ENCODE assay signal across 8 cellular contexts in genomic region chr3:169774186-169774585, GRCh38. TPM values are rescaled to one million over a fixed set of nuclear protein-coding genes. Genes with fewer than 3 reads are reported as not detected.
DNase-seq lines count a peak whose midpoint lies in the region; ATAC-seq, FAIRE-seq and TF ChIP-seq lines count a peak whose summit lies in the region.

No MANE protein-coding gene starts in this region.

- H3K36me3 ChIP-seq in HepG2 (replicated peaks in 1 of 2; ENCODE audit: control insufficient read depth in 1 of 2, insufficient read depth in 2 of 2, low read length in 2 of 2), result peaks cover 7 to 22% of the 10 kb centered on the region in 2 experiments
- peaks cover 0 to 34% (median 0%) of the 10 kb centered on the region in 4 donors for H3K36me3 ChIP-seq in transverse colon

- 39% methylated on average over 5 of the region's 5 CpGs for WGBS in HepG2 (ENCODE audit: low lambda C conversion rate)
- WGBS in transverse colon (ENCODE audit: low coverage in 1 of 2), 2 donors, result 42 to 45% methylated on average over 5 of the region's 5 CpGs
- 31 to 43% methylated on average over 5 of the region's 5 CpGs for WGBS in lower leg skin, 2 donors

- POLR2A ChIA-PET in HepG2 (lab: Yijun Ruan, JAX), result interaction anchor here (2.6 kb wide), 1 partner anchor 10 kb away, joined by 29 read pairs; the partner anchor contains the start of gene TERC

- H3K36me3 Mint-ChIP-seq in activated naive CD4-positive, alpha-beta T cell treated with anti-CD3 and anti-CD28 coated beads, Interleukin-2, amount 10 ng/mL, durations not matched to agents 7 days and 5 days, result peaks cover 39% of the 10 kb centered on the region
- peaks cover 48% of the 10 kb centered on the region for H3K36me3 Mint-ChIP-seq in activated naive CD8-positive, alpha-beta T cell treated with anti-CD3 and anti-CD28 coated beads, Interleukin-2, amount 50 U/mL, for 24 hours (ENCODE audit: low read depth)

- TF ChIP-seq POLR2A in HepG2 (IDR thresholded peaks at IDR 0.05; ENCODE audit: insufficient read depth in 1 of 2, low read depth in 2 of 2, low read length in 2 of 2) (no peak), transverse colon (IDR thresholded peaks at IDR 0.05) (no peak), GM12891 (IDR thresholded peaks at IDR 0.05; ENCODE audit: low read depth, low read length) (no peak), lower leg skin (IDR thresholded peaks at IDR 0.05) (no peak)

- H3K9me3 ChIP-seq in HepG2 (ENCODE audit: low read length) (no peaks in the 10 kb centered on the region), transverse colon (no peaks in the 10 kb centered on the region)

- H4K20me1 ChIP-seq in HepG2 (ENCODE audit: insufficient read depth, low read length), result no peaks in the 10 kb centered on the region

- in situ Hi-C loops in HepG2 (cut with HindIII; ENCODE audit: extremely low pct_ligation_motif_present, low pct_unique_long_range_greater_than_20kb) (no loop called here), transverse colon (cut with MboI; ENCODE audit: low pct_ligation_motif_present in 1 of 4, low pct_unique_long_range_greater_than_20kb in 1 of 4, low sequenced_read_pairs in 3 of 4) (no loop called here)

- H3K4me1 Mint-ChIP-seq in activated naive CD4-positive, alpha-beta T cell treated with anti-CD3 and anti-CD28 coated beads, Interleukin-2, amount 10 ng/mL, durations not matched to agents 7 days and 5 days, result peaks cover 52% of the 10 kb centered on the region
- peaks cover 61% of the 10 kb centered on the region for H3K4me1 Mint-ChIP-seq in activated naive CD8-positive, alpha-beta T cell treated with anti-CD3 and anti-CD28 coated beads, Interleukin-2, amount 50 U/mL, for 24 hours

- intact Hi-C loops in HepG2 (cut with micrococcal nuclease; ENCODE audit: unreplicated experiment), result loop anchor here (5.0 kb wide), 1 partner anchor 912 kb away; no protein-coding TSS in a partner anchor
- intact Hi-C loops in transverse colon (cut with DNase I; ENCODE audit: low total_unique reads), result loop anchor here (10.0 kb wide), 1 partner anchor 191 kb away; the partner anchor contains the start of gene SEC62
- intact Hi-C loops in lower leg skin (cut with DNase I; ENCODE audit: low total_unique reads), result loop anchor here (2.0 kb wide), 1 partner anchor 193 kb away; the partner anchor contains the start of gene SEC62

- BruUV-seq in HepG2 (replicated peaks; lab: Mats Ljungman, UMichigan), result no TSS peak

- H3K9me3 Mint-ChIP-seq in activated naive CD4-positive, alpha-beta T cell treated with anti-CD3 and anti-CD28 coated beads, Interleukin-2, amount 10 ng/mL, durations not matched to agents 7 days and 5 days, result no peaks in the 10 kb centered on the region
- H3K9me3 Mint-ChIP-seq in activated naive CD8-positive, alpha-beta T cell treated with anti-CD3 and anti-CD28 coated beads, Interleukin-2, amount 50 U/mL, for 24 hours, result no peaks in the 10 kb centered on the region

- peak overlapping the region; percentile 94 for H3K27ac ChIP-seq in HepG2 (ENCODE audit: extremely low read length, insufficient read depth, low read length)
- peak overlapping the region in 3 of 4 donors; percentile 98 to 99 (median 99) for H3K27ac ChIP-seq in transverse colon

- H3K4me3 ChIP-seq in HepG2 (replicated peaks in 1 of 3; ENCODE audit: insufficient read depth in 1 of 3, low read depth in 2 of 3, low read length in 3 of 3), result peak overlapping the region; percentile 89 to 99 (median 98)
- peak overlapping the region in 3 of 4 donors; percentile 58 to 92 (median 84) for H3K4me3 ChIP-seq in transverse colon
- H3K4me3 ChIP-seq in lower leg skin (ENCODE audit: low read depth, poor library complexity, severe bottlenecking), result no peak overlapping the region

- H3K27me3 ChIP-seq in HepG2 (ENCODE audit: control insufficient read depth in 1 of 2, insufficient read depth in 2 of 2, low read length in 2 of 2) (peaks cover 0 to 3% of the 10 kb centered on the region in 2 experiments; a peak in 1 of 5 replicates), transverse colon (no peaks in the 10 kb centered on the region)

- CTCF ChIA-PET in activated naive CD4-positive, alpha-beta T cell treated with anti-CD3 and anti-CD28 coated beads, Interleukin-2, amount 10 ng/mL, durations not matched to agents 7 days and 5 days (lab: Charles Lee), result no interaction called here
- CTCF ChIA-PET in HepG2 (lab: Yijun Ruan, JAX; ENCODE audit: low intra/inter-chr PET ratio, low total read pairs), result no interaction called here

- DNase-seq in activated naive CD4-positive, alpha-beta T cell treated with anti-CD3 and anti-CD28 coated beads, Interleukin-2, amount 10 ng/mL, durations not matched to agents 7 days and 5 days, result no peak
- DNase-seq in activated naive CD4-positive, alpha-beta T cell (lab: John Stamatoyannopoulos, UW), result no peak
- no peak for DNase-seq in activated naive CD8-positive, alpha-beta T cell treated with anti-CD3 and anti-CD28 coated beads, Interleukin-2, amount 50 U/mL, for 24 hours
- DNase-seq in HepG2 (ENCODE audit: low spot score) (no peak), transverse colon (no peak), GM12891 (ENCODE audit: insufficient read length, low spot score) (no peak), lower leg skin (ENCODE audit: low spot score in 2 of 2) (no peak), inferior parietal cortex (ENCODE audit: extremely low spot score) (no peak)

- no peak for ATAC-seq in activated naive CD8-positive, alpha-beta T cell treated with anti-CD3 and anti-CD28 coated beads, Interleukin-2, amount 50 U/mL, for 24 hours
- ATAC-seq in HepG2, result no peak

- peak overlapping the region; percentile 92 for H3K9ac ChIP-seq in HepG2 (ENCODE audit: insufficient read depth, low read depth, low read length)

- TF ChIP-seq CTCF in HepG2 (CRISPR knock-in tag; IDR thresholded peaks at IDR 0.05), result no peak
- no peak for TF ChIP-seq CTCF in transverse colon (IDR thresholded peaks at IDR 0.05)
- TF ChIP-seq CTCF in lower leg skin (IDR thresholded peaks at IDR 0.05), result no peak

- no peak overlapping the region for H2AFZ ChIP-seq in HepG2 (ENCODE audit: low read length)

- H3K27me3 Mint-ChIP-seq in activated naive CD4-positive, alpha-beta T cell treated with anti-CD3 and anti-CD28 coated beads, Interleukin-2, amount 10 ng/mL, durations not matched to agents 7 days and 5 days, result peaks cover 10% of the 10 kb centered on the region
- H3K27me3 Mint-ChIP-seq in activated naive CD8-positive, alpha-beta T cell treated with anti-CD3 and anti-CD28 coated beads, Interleukin-2, amount 50 U/mL, for 24 hours, result peaks cover 5% of the 10 kb centered on the region

- TF ChIP-seq EP300 in HepG2 (IDR thresholded peaks at IDR 0.05; ENCODE audit: low read depth in 2 of 2, low read length in 2 of 2), result no peak
- no peak for TF ChIP-seq EP300 in HepG2 (CRISPR knock-in tag; IDR thresholded peaks at IDR 0.05; ENCODE audit: borderline replicate concordance)
- no peak for TF ChIP-seq EP300 in transverse colon (IDR thresholded peaks at IDR 0.05; ENCODE audit: low read depth)

- H3K4me1 ChIP-seq in HepG2 (ENCODE audit: insufficient read depth, low read length) (peaks cover 20% of the 10 kb centered on the region), transverse colon (peaks cover 12 to 39% (median 22%) of the 10 kb centered on the region in 4 donors)

- peak overlapping the region; percentile 98 for H3K4me3 Mint-ChIP-seq in activated naive CD4-positive, alpha-beta T cell treated with anti-CD3 and anti-CD28 coated beads, Interleukin-2, amount 10 ng/mL, durations not matched to agents 7 days and 5 days
- peak overlapping the region; percentile 98 for H3K4me3 Mint-ChIP-seq in activated naive CD8-positive, alpha-beta T cell treated with anti-CD3 and anti-CD28 coated beads, Interleukin-2, amount 50 U/mL, for 24 hours

- H3K4me2 ChIP-seq in HepG2 (ENCODE audit: low read depth, low read length), result peak overlapping the region; percentile 92

- peak overlapping the region; percentile 100 for H3K27ac Mint-ChIP-seq in activated naive CD4-positive, alpha-beta T cell treated with anti-CD3 and anti-CD28 coated beads, Interleukin-2, amount 10 ng/mL, durations not matched to agents 7 days and 5 days
- peak overlapping the region; percentile 99 for H3K27ac Mint-ChIP-seq in activated naive CD8-positive, alpha-beta T cell treated with anti-CD3 and anti-CD28 coated beads, Interleukin-2, amount 50 U/mL, for 24 hours

- TF ChIP-seq RAD21 in HepG2 (CRISPR knock-in tag; IDR thresholded peaks at IDR 0.05), result no peak

- H3K79me2 ChIP-seq in HepG2 (ENCODE audit: insufficient read depth, low read length), result peaks cover 30% of the 10 kb centered on the region

- FAIRE-seq in HepG2 (lab: Jason Lieb, UNC) (no peak), GM12891 (lab: Jason Lieb, UNC) (no peak)

RNA-seq across cellular contexts. Expression of gene MYNN, which starts 1.0 kb away (rescaled TPM):
- total RNA-seq in HepG2 (2016; rRNA removed; fragmentation: Illumina TruSeq; extraction: Trizol), result 17.6 and 23.7 TPM in 2 replicates
- 3.2 and 3.3 TPM in 2 replicates for total RNA-seq in HepG2 (2016; cell fraction: cytosol; rRNA removed; fragmentation: Illumina TruSeq; extraction: Trizol; ENCODE audit: low read depth)
- 15.9 and 24.4 TPM in 2 replicates for total RNA-seq in HepG2 (2016; cell fraction: insoluble cytoplasmic fraction; rRNA removed; fragmentation: Illumina TruSeq; extraction: Trizol)
- 7.9 and 9.4 TPM in 2 replicates for total RNA-seq in HepG2 (2016; cell fraction: membrane; rRNA removed; fragmentation: Illumina TruSeq; extraction: Trizol)
- 16.4 and 19.9 TPM in 2 replicates for total RNA-seq in HepG2 (2016; cell fraction: nucleus; rRNA removed; fragmentation: Illumina TruSeq; extraction: Trizol)
- polyA plus RNA-seq in HepG2 (2011; rRNA removed), result 8.7 and 10.4 TPM in 2 replicates
- 3.4 and 4.8 TPM in 2 replicates for polyA plus RNA-seq in HepG2 (2011; cell fraction: cytosol; rRNA removed)
- polyA plus RNA-seq in HepG2 (2011; cell fraction: nucleus; rRNA removed), result 7.6 and 7.8 TPM in 2 replicates
- 8.0 and 8.3 TPM in 2 replicates for polyA plus RNA-seq in HepG2 (2012)
- 1.8 TPM in 2 replicates for polyA plus RNA-seq in HepG2 (2016; cell fraction: cytosol; fragmentation: Illumina TruSeq; extraction: Trizol; ENCODE audit: low read depth)
- 14.0 and 15.4 TPM in 2 replicates for polyA plus RNA-seq in HepG2 (2016; cell fraction: insoluble cytoplasmic fraction; fragmentation: Illumina TruSeq; extraction: Trizol; ENCODE audit: low read depth)
- 3.1 and 3.5 TPM in 2 replicates for polyA plus RNA-seq in HepG2 (2016; cell fraction: membrane; fragmentation: Illumina TruSeq; extraction: Trizol; ENCODE audit: low read depth)
- polyA plus RNA-seq in HepG2 (2016; cell fraction: nucleus; fragmentation: Illumina TruSeq; extraction: Trizol; ENCODE audit: insufficient read depth, low read depth), result 18.9 and 19.7 TPM in 2 replicates
- polyA minus RNA-seq in HepG2 (2011; rRNA and poly(A)+ RNA removed; ENCODE audit: low replicate concordance), result 5.0 and 6.9 TPM in 2 replicates
- polyA minus RNA-seq in HepG2 (2011; cell fraction: cytosol; rRNA and poly(A)+ RNA removed), result 10.0 and 11.1 TPM in 2 replicates
- 38.5 and 43.5 TPM in 2 replicates for polyA minus RNA-seq in HepG2 (2011; cell fraction: nucleus; rRNA and poly(A)+ RNA removed)
- total RNA-seq in transverse colon, result 10 to 100 TPM in 3 of 4 donors, 1 to 10 TPM in 1; 7.0 to 27.3 (median 18.1) TPM
- 10.3 TPM for polyA plus RNA-seq in GM12891 (2012; ENCODE audit: low read depth, missing spikeins)
- 10 to 100 TPM; 13.2 to 16.6 (median 14.8) TPM for total RNA-seq in lower leg skin

RNA-seq across cellular contexts. Expression of gene ACTRT3, which starts 4.8 kb away (rescaled TPM):
- total RNA-seq in HepG2 (2016; rRNA removed; fragmentation: Illumina TruSeq; extraction: Trizol) (0.97 and 1.1 TPM in 2 replicates), transverse colon (1 to 10 TPM in 1 of 4 donors, under 1 TPM in 1, not detected in 2; 0.96 to 2.1 TPM), lower leg skin (under 1 TPM; 0.19 to 0.65 (median 0.26) TPM)
- total RNA-seq in HepG2 (2016; cell fraction: cytosol; rRNA removed; fragmentation: Illumina TruSeq; extraction: Trizol; ENCODE audit: low read depth), result 0.18 TPM in 1 of 2 replicates, not detected in the other
- 1.0 and 1.5 TPM in 2 replicates for total RNA-seq in HepG2 (2016; cell fraction: insoluble cytoplasmic fraction; rRNA removed; fragmentation: Illumina TruSeq; extraction: Trizol)
- 0.80 and 0.90 TPM in 2 replicates for total RNA-seq in HepG2 (2016; cell fraction: membrane; rRNA removed; fragmentation: Illumina TruSeq; extraction: Trizol)
- 0.88 and 1.0 TPM in 2 replicates for total RNA-seq in HepG2 (2016; cell fraction: nucleus; rRNA removed; fragmentation: Illumina TruSeq; extraction: Trizol)
- polyA plus RNA-seq in HepG2 (2011; rRNA removed), result 0.42 and 0.47 TPM in 2 replicates
- polyA plus RNA-seq in HepG2 (2011; cell fraction: cytosol; rRNA removed), result 0.24 and 0.41 TPM in 2 replicates
- 0.32 and 0.35 TPM in 2 replicates for polyA plus RNA-seq in HepG2 (2011; cell fraction: nucleus; rRNA removed)
- 0.44 and 0.47 TPM in 2 replicates for polyA plus RNA-seq in HepG2 (2012)
- 0.10 and 0.23 TPM in 2 replicates for polyA plus RNA-seq in HepG2 (2016; cell fraction: cytosol; fragmentation: Illumina TruSeq; extraction: Trizol; ENCODE audit: low read depth)
- polyA plus RNA-seq in HepG2 (2016; cell fraction: insoluble cytoplasmic fraction; fragmentation: Illumina TruSeq; extraction: Trizol; ENCODE audit: low read depth), result 1.4 and 1.7 TPM in 2 replicates
- 0.24 and 0.34 TPM in 2 replicates for polyA plus RNA-seq in HepG2 (2016; cell fraction: membrane; fragmentation: Illumina TruSeq; extraction: Trizol; ENCODE audit: low read depth)
- polyA plus RNA-seq in HepG2 (2016; cell fraction: nucleus; fragmentation: Illumina TruSeq; extraction: Trizol; ENCODE audit: insufficient read depth, low read depth), result 0.53 and 0.83 TPM in 2 replicates
- 2.0 and 4.0 TPM in 2 replicates for polyA minus RNA-seq in HepG2 (2011; rRNA and poly(A)+ RNA removed; ENCODE audit: low replicate concordance)
- 0.40 TPM in 1 of 2 replicates, not detected in the other for polyA minus RNA-seq in HepG2 (2011; cell fraction: cytosol; rRNA and poly(A)+ RNA removed)
- 0.77 and 1.2 TPM in 2 replicates for polyA minus RNA-seq in HepG2 (2011; cell fraction: nucleus; rRNA and poly(A)+ RNA removed)
- polyA plus RNA-seq in GM12891 (2012; ENCODE audit: low read depth, missing spikeins), result 0.30 TPM

RNA-seq across cellular contexts. Expression of gene TERC, which starts 9.3 kb away (rescaled TPM):
- total RNA-seq in HepG2 (2016; rRNA removed; fragmentation: Illumina TruSeq; extraction: Trizol) (8.4 and 74.6 TPM in 2 replicates), transverse colon (100 to 1,000 TPM; 221 to 276 (median 247) TPM), lower leg skin (100 to 1,000 TPM in 2 of 4 donors, 10 to 100 TPM in 2; 69.6 to 342 (median 107) TPM)
- total RNA-seq in HepG2 (2016; cell fraction: cytosol; rRNA removed; fragmentation: Illumina TruSeq; extraction: Trizol; ENCODE audit: low read depth), result 1,250 and 1,324 TPM in 2 replicates
- total RNA-seq in HepG2 (2016; cell fraction: insoluble cytoplasmic fraction; rRNA removed; fragmentation: Illumina TruSeq; extraction: Trizol), result 7.8 and 74.2 TPM in 2 replicates
- 139 and 180 TPM in 2 replicates for total RNA-seq in HepG2 (2016; cell fraction: membrane; rRNA removed; fragmentation: Illumina TruSeq; extraction: Trizol)
- 220 and 224 TPM in 2 replicates for total RNA-seq in HepG2 (2016; cell fraction: nucleus; rRNA removed; fragmentation: Illumina TruSeq; extraction: Trizol)
- polyA plus RNA-seq in HepG2 (2011; rRNA removed), result 1.3 and 2.9 TPM in 2 replicates
- polyA plus RNA-seq in HepG2 (2011; cell fraction: cytosol; rRNA removed), result 0.36 and 3.5 TPM in 2 replicates
- 54.4 and 69.0 TPM in 2 replicates for polyA plus RNA-seq in HepG2 (2011; cell fraction: nucleus; rRNA removed)
- polyA plus RNA-seq in HepG2 (2012), result 0.50 TPM in 1 of 2 replicates, not detected in the other
- 2.4 and 2.5 TPM in 2 replicates for polyA plus RNA-seq in HepG2 (2016; cell fraction: cytosol; fragmentation: Illumina TruSeq; extraction: Trizol; ENCODE audit: low read depth)
- not detected in 2 replicates for polyA plus RNA-seq in HepG2 (2016; cell fraction: insoluble cytoplasmic fraction; fragmentation: Illumina TruSeq; extraction: Trizol; ENCODE audit: low read depth)
- not detected in 2 replicates for polyA plus RNA-seq in HepG2 (2016; cell fraction: membrane; fragmentation: Illumina TruSeq; extraction: Trizol; ENCODE audit: low read depth)
- 1.3 TPM in 1 of 2 replicates, not detected in the other for polyA plus RNA-seq in HepG2 (2016; cell fraction: nucleus; fragmentation: Illumina TruSeq; extraction: Trizol; ENCODE audit: insufficient read depth, low read depth)
- 114 and 221 TPM in 2 replicates for polyA minus RNA-seq in HepG2 (2011; rRNA and poly(A)+ RNA removed; ENCODE audit: low replicate concordance)
- polyA minus RNA-seq in HepG2 (2011; cell fraction: cytosol; rRNA and poly(A)+ RNA removed), result 95.9 and 129 TPM in 2 replicates
- polyA minus RNA-seq in HepG2 (2011; cell fraction: nucleus; rRNA and poly(A)+ RNA removed), result 257 and 332 TPM in 2 replicates
- not detected for polyA plus RNA-seq in GM12891 (2012; ENCODE audit: low read depth, missing spikeins)

RNA-seq across cellular contexts. Expression of gene LRRIQ4, which starts 38.5 kb away (rescaled TPM):
- not detected in 2 replicates for total RNA-seq in HepG2 (2016; rRNA removed; fragmentation: Illumina TruSeq; extraction: Trizol)
- not detected in 2 replicates for total RNA-seq in HepG2 (2016; cell fraction: cytosol; rRNA removed; fragmentation: Illumina TruSeq; extraction: Trizol; ENCODE audit: low read depth)
- total RNA-seq in HepG2 (2016; cell fraction: insoluble cytoplasmic fraction; rRNA removed; fragmentation: Illumina TruSeq; extraction: Trizol), result not detected in 2 replicates
- not detected in 2 replicates for total RNA-seq in HepG2 (2016; cell fraction: membrane; rRNA removed; fragmentation: Illumina TruSeq; extraction: Trizol)
- not detected in 2 replicates for total RNA-seq in HepG2 (2016; cell fraction: nucleus; rRNA removed; fragmentation: Illumina TruSeq; extraction: Trizol)
- polyA plus RNA-seq in HepG2 (2011; rRNA removed), result not detected in 2 replicates
- not detected in 2 replicates for polyA plus RNA-seq in HepG2 (2011; cell fraction: cytosol; rRNA removed)
- not detected in 2 replicates for polyA plus RNA-seq in HepG2 (2011; cell fraction: nucleus; rRNA removed)
- polyA plus RNA-seq in HepG2 (2012), result not detected in 2 replicates
- polyA plus RNA-seq in HepG2 (2016; cell fraction: cytosol; fragmentation: Illumina TruSeq; extraction: Trizol; ENCODE audit: low read depth), result not detected in 2 replicates
- not detected in 2 replicates for polyA plus RNA-seq in HepG2 (2016; cell fraction: insoluble cytoplasmic fraction; fragmentation: Illumina TruSeq; extraction: Trizol; ENCODE audit: low read depth)
- not detected in 2 replicates for polyA plus RNA-seq in HepG2 (2016; cell fraction: membrane; fragmentation: Illumina TruSeq; extraction: Trizol; ENCODE audit: low read depth)
- not detected in 2 replicates for polyA plus RNA-seq in HepG2 (2016; cell fraction: nucleus; fragmentation: Illumina TruSeq; extraction: Trizol; ENCODE audit: insufficient read depth, low read depth)
- polyA minus RNA-seq in HepG2 (2011; rRNA and poly(A)+ RNA removed; ENCODE audit: low replicate concordance), result not detected in 2 replicates
- polyA minus RNA-seq in HepG2 (2011; cell fraction: cytosol; rRNA and poly(A)+ RNA removed), result not detected in 2 replicates
- polyA minus RNA-seq in HepG2 (2011; cell fraction: nucleus; rRNA and poly(A)+ RNA removed), result not detected in 2 replicates
- total RNA-seq in transverse colon, result not detected
- 0.21 TPM for polyA plus RNA-seq in GM12891 (2012; ENCODE audit: low read depth, missing spikeins)
- total RNA-seq in lower leg skin, result not detected

RNA-seq across cellular contexts. Expression of gene LRRC34, which starts 38.5 kb away (rescaled TPM):
- total RNA-seq in HepG2 (2016; rRNA removed; fragmentation: Illumina TruSeq; extraction: Trizol) (not detected in 2 replicates), transverse colon (1 to 10 TPM in 2 of 4 donors, not detected in 2; 1.3 to 1.9 TPM), lower leg skin (1 to 10 TPM in 1 of 4 donors, under 1 TPM in 2, not detected in 1; 0.34 to 1.8 (median 0.34) TPM)
- total RNA-seq in HepG2 (2016; cell fraction: cytosol; rRNA removed; fragmentation: Illumina TruSeq; extraction: Trizol; ENCODE audit: low read depth), result not detected in 2 replicates
- total RNA-seq in HepG2 (2016; cell fraction: insoluble cytoplasmic fraction; rRNA removed; fragmentation: Illumina TruSeq; extraction: Trizol), result not detected in 2 replicates
- not detected in 2 replicates for total RNA-seq in HepG2 (2016; cell fraction: membrane; rRNA removed; fragmentation: Illumina TruSeq; extraction: Trizol)
- not detected in 2 replicates for total RNA-seq in HepG2 (2016; cell fraction: nucleus; rRNA removed; fragmentation: Illumina TruSeq; extraction: Trizol)
- not detected in 2 replicates for polyA plus RNA-seq in HepG2 (2011; rRNA removed)
- not detected in 2 replicates for polyA plus RNA-seq in HepG2 (2011; cell fraction: cytosol; rRNA removed)
- not detected in 2 replicates for polyA plus RNA-seq in HepG2 (2011; cell fraction: nucleus; rRNA removed)
- polyA plus RNA-seq in HepG2 (2012), result 0.11 TPM in 1 of 2 replicates, not detected in the other
- not detected in 2 replicates for polyA plus RNA-seq in HepG2 (2016; cell fraction: cytosol; fragmentation: Illumina TruSeq; extraction: Trizol; ENCODE audit: low read depth)
- polyA plus RNA-seq in HepG2 (2016; cell fraction: insoluble cytoplasmic fraction; fragmentation: Illumina TruSeq; extraction: Trizol; ENCODE audit: low read depth), result not detected in 2 replicates
- polyA plus RNA-seq in HepG2 (2016; cell fraction: membrane; fragmentation: Illumina TruSeq; extraction: Trizol; ENCODE audit: low read depth), result not detected in 2 replicates
- not detected in 2 replicates for polyA plus RNA-seq in HepG2 (2016; cell fraction: nucleus; fragmentation: Illumina TruSeq; extraction: Trizol; ENCODE audit: insufficient read depth, low read depth)
- polyA minus RNA-seq in HepG2 (2011; rRNA and poly(A)+ RNA removed; ENCODE audit: low replicate concordance), result not detected in 2 replicates
- polyA minus RNA-seq in HepG2 (2011; cell fraction: cytosol; rRNA and poly(A)+ RNA removed), result not detected in 2 replicates
- not detected in 2 replicates for polyA minus RNA-seq in HepG2 (2011; cell fraction: nucleus; rRNA and poly(A)+ RNA removed)
- 5.0 TPM for polyA plus RNA-seq in GM12891 (2012; ENCODE audit: low read depth, missing spikeins)
